17 cellular contexts compared by ENCODE assay signal in the genomic region with DNA sequence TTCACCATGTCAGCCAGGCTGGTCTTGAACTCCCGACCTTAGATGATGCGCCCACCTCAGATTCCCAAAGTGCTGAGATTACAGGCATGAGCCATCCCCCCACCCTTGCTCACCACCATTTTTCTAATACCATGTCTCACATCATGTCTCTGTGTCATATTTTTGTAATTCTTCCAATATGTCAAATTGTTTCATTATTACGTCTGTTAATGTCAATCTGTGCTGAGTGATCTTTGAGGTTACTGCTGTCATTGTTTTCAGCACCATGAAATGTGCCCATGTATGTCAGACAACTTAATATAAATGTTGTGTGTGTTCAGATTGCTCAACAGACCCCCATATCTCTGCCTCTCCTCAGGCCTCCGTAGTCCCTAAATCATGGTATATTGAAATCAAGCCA.
"Had no signal": no experiment of that assay in that cellular context is flagged by ENCODE, and none has a peak within 500 bp of the region (broad histone marks: within the 10 kb centered on the region; RNA-seq: fewer than 3 reads in every experiment).

No MANE protein-coding gene starts in this region.

- H3K4me3 ChIP-seq: stomach, suprapubic skin, testis, thoracic aorta, thyroid gland, tibial artery, tibial nerve, transverse colon, upper lobe of left lung, upper lobe of right lung, uterus, vagina had no signal

- H3K27me3 ChIP-seq: stomach, suprapubic skin, testis, thyroid gland, tibial artery, tibial nerve, transverse colon, upper lobe of left lung, upper lobe of right lung, uterus, vagina had no signal

- H3K36me3 ChIP-seq: stomach, suprapubic skin, thoracic aorta, thyroid gland, tibial artery, tibial nerve, transverse colon, upper lobe of left lung, upper lobe of right lung, uterus, vagina had no signal

- H3K27ac ChIP-seq: stomach, suprapubic skin, testis, thoracic aorta, thyroid gland, tibial artery, tibial nerve, transverse colon, upper lobe of left lung, upper lobe of right lung, uterus, vagina had no signal

- H3K9me3 ChIP-seq: stomach, suprapubic skin, testis, thoracic aorta, thyroid gland, tibial artery, tibial nerve, transverse colon, upper lobe of left lung, upper lobe of right lung, uterus, vagina had no signal

- ATAC-seq: stimulated activated effector memory CD8-positive, alpha-beta T cell treated with anti-CD3 and anti-CD28 coated beads, Interleukin-12 subunit alpha, Interleukin-12 subunit beta, amount 100 ng/mL, for 72 hours; stimulated activated memory B cell treated with anti-CD40 and anti-IgM and Interleukin-4, amounts not matched to agents 10 μg/mL and 1 μg/mL and 100 μg/mL, for 72 hours; stimulated activated naive B cell treated with anti-CD40 and anti-IgM and Interleukin-4, amounts not matched to agents 10 μg/mL and 1 μg/mL and 100 μg/mL, for 72 hours; stimulated activated naive CD8-positive, alpha-beta T cell treated with anti-CD3 and anti-CD28 coated beads, Interleukin-15, amount 100 ng/mL, for 72 hours; stimulated activated naive CD8-positive, alpha-beta T cell treated with anti-CD3 and anti-CD28 coated beads, Interleukin-15, Interleukin-2, amounts not matched to agents 100 U/mL and 50 U/mL, for 24 hours; upper lobe of right lung had no signal
